ENCODE assay signal across 22 cellular contexts in genomic region chr12:52515319-52515646, GRCh38. TPM values are rescaled to one million over a fixed set of nuclear protein-coding genes. Genes with fewer than 3 reads are reported as not detected.
DNase-seq lines count a peak whose midpoint lies in the region; ATAC-seq, FAIRE-seq and TF ChIP-seq lines count a peak whose summit lies in the region.
"Had no signal": no experiment of that assay in that cellular context is flagged by ENCODE, and none has a peak within 500 bp of the region (broad histone marks: within the 10 kb centered on the region; RNA-seq: fewer than 3 reads in every experiment).

No MANE protein-coding gene starts in this region.

- no peak overlapping the region for H2BK5ac ChIP-seq in neuronal stem cell (ENCODE audit: low read length)

- H3K4ac ChIP-seq in neuronal stem cell (ENCODE audit: low read length), result no peak overlapping the region

- H3K4me1 ChIP-seq in adipocyte (ENCODE audit: control insufficient read depth, insufficient read depth, low read length) (peaks cover 30% of the 10 kb centered on the region), esophagus (ENCODE audit: control insufficient read depth in 2 of 2, insufficient read depth in 2 of 2, low read length in 1 of 2) (peaks cover 0 to 7% of the 10 kb centered on the region in 2 donors), neuronal stem cell (ENCODE audit: control insufficient read depth in 2 of 2, insufficient read depth in 1 of 2, low read depth in 1 of 2, low read length in 2 of 2) (no peaks in the 10 kb centered on the region), vagina (peaks cover 12% of the 10 kb centered on the region), HAP-1 (no peaks in the 10 kb centered on the region)
- H3K4me1 ChIP-seq: A549 had no signal

- H4K91ac ChIP-seq in neuronal stem cell (ENCODE audit: low read depth, low read length, poor library complexity), result no peak overlapping the region

- no peaks in the 10 kb centered on the region for H3K36me3 ChIP-seq in adipocyte (ENCODE audit: control insufficient read depth, insufficient read depth, low read length, severe bottlenecking)
- H3K36me3 ChIP-seq in esophagus (ENCODE audit: control insufficient read depth in 2 of 2, insufficient read depth in 2 of 2, low read length in 1 of 2), result peaks cover 0 to 15% of the 10 kb centered on the region in 2 donors
- no peaks in the 10 kb centered on the region for H3K36me3 ChIP-seq in neuronal stem cell (replicated peaks in 1 of 2; ENCODE audit: control insufficient read depth in 2 of 2, insufficient read depth in 2 of 2, low read length in 2 of 2)
- H3K36me3 ChIP-seq in vagina, result no peaks in the 10 kb centered on the region
- H3K36me3 ChIP-seq in HAP-1 (replicated peaks), result no peaks in the 10 kb centered on the region

- DNase-seq in adipocyte (ENCODE audit: low read depth) (no peak), neuronal stem cell (ENCODE audit: low spot score) (no peak), vagina (ENCODE audit: extremely low spot score in 2 of 2) (peak in 1 of 2 donors; percentile 79), urothelium cell line (ENCODE audit: low spot score) (no peak), HAP-1 (ENCODE audit: low spot score in 2 of 2) (no peak)
- DNase-seq: CD4-positive, CD25-positive, alpha-beta regulatory T cell; DMS79; NCI-H1092 treated with DMSO at 0.1 percent for 48 hours; NCI-H1436 treated with DMSO at 0.1 percent for 48 hours; NCI-H2029; NCI-H345; NCI-H524; NCI-H774; NK-92 treated with Interleukin-12 subunit alpha and Interleukin-12 subunit beta, amount 100 ng/mL, for 24 hours had no signal

- TF ChIP-seq POLR2A in vagina (IDR thresholded peaks at IDR 0.05), result no peak

- peaks cover 12% of the 10 kb centered on the region for H3K9me3 ChIP-seq in adipocyte (ENCODE audit: control insufficient read depth, low read length)
- no peaks in the 10 kb centered on the region for H3K9me3 ChIP-seq in esophagus (ENCODE audit: control insufficient read depth in 2 of 2, insufficient read depth in 1 of 2, low read depth in 1 of 2, low read length in 1 of 2)
- H3K9me3 ChIP-seq in neuronal stem cell (replicated peaks in 1 of 2; ENCODE audit: control insufficient read depth in 2 of 2, insufficient read depth in 1 of 2, low read depth in 1 of 2, low read length in 2 of 2), result no peaks in the 10 kb centered on the region
- no peaks in the 10 kb centered on the region for H3K9me3 ChIP-seq in vagina
- H3K9me3 ChIP-seq in HAP-1, result peaks cover 5% of the 10 kb centered on the region; the same call in 1 of the 2 replicates

- no peak overlapping the region for H2BK120ac ChIP-seq in neuronal stem cell (ENCODE audit: low read depth, low read length)

- peaks cover 31% of the 10 kb centered on the region for H3K27me3 ChIP-seq in adipocyte (replicated peaks; ENCODE audit: control insufficient read depth, insufficient read depth, low read length)
- H3K27me3 ChIP-seq in esophagus (ENCODE audit: control insufficient read depth in 1 of 2, insufficient read depth in 2 of 2, low read length in 2 of 2), result no peaks in the 10 kb centered on the region
- no peaks in the 10 kb centered on the region for H3K27me3 ChIP-seq in neuronal stem cell (ENCODE audit: control insufficient read depth in 3 of 3, insufficient read depth in 3 of 3, low read depth in 1 of 3, low read length in 3 of 3)
- H3K27me3 ChIP-seq in vagina, result no peaks in the 10 kb centered on the region
- H3K27me3 ChIP-seq in HAP-1 (ENCODE audit: low read depth), result peaks cover 13% of the 10 kb centered on the region

- in situ Hi-C loops in HAP-1 (cut with MboI; ENCODE audit: low sequenced_read_pairs), result no loop called here

- no peaks in the 10 kb centered on the region for H3K79me1 ChIP-seq in neuronal stem cell (ENCODE audit: low read depth, low read length)

- no peak for FAIRE-seq in urothelium cell line (lab: Jason Lieb, UNC)
- FAIRE-seq: A549, GM19239, H1, K562 had no signal

- peak overlapping the region; percentile 55 for H3K9ac ChIP-seq in adipocyte (ENCODE audit: low read length)
- H3K9ac ChIP-seq in neuronal stem cell (ENCODE audit: low read depth, low read length, poor library complexity), result no peak overlapping the region

- TF ChIP-seq CTCF in vagina (IDR thresholded peaks at IDR 0.05), result no peak

- peak overlapping the region; percentile 19 for H2AK5ac ChIP-seq in neuronal stem cell (ENCODE audit: low read depth, low read length)

- H3K27ac ChIP-seq in esophagus (ENCODE audit: low read depth in 2 of 2, low read length in 1 of 2) (peak overlapping the region; percentile 37 to 54), neuronal stem cell (replicated peaks; ENCODE audit: low read length) (no peak overlapping the region), vagina (peak overlapping the region; percentile 11)
- H3K27ac ChIP-seq: A549 had no signal

- H3K4me3 ChIP-seq in adipocyte (ENCODE audit: low read length), result peak overlapping the region; percentile 55
- no peak overlapping the region for H3K4me3 ChIP-seq in esophagus (ENCODE audit: low read depth in 1 of 2, low read length in 2 of 2)
- no peak overlapping the region for H3K4me3 ChIP-seq in neuronal stem cell (ENCODE audit: low read length in 2 of 2)
- H3K4me3 ChIP-seq in vagina, result peak overlapping the region in 1 of 2 donors; percentile 42
- H3K4me3 ChIP-seq in HAP-1, result no peak overlapping the region
- H3K4me3 ChIP-seq: A549, K562 had no signal

- intact Hi-C loops in vagina (cut with DNase I), result no loop called here

- no peak overlapping the region for H2BK12ac ChIP-seq in neuronal stem cell (ENCODE audit: low read length)

- 51 to 73% methylated on average over 1 of the region's 1 CpG for WGBS in esophagus, 2 donors
- WGBS in neuronal stem cell (ENCODE audit: extremely low coverage in 2 of 2, insufficient read length in 2 of 2, insufficient replicate concordance in 1 of 2), 2 donors, result no CpG with 5 or more reads among the region's 1 CpG

- no peak overlapping the region for H2AFZ ChIP-seq in neuronal stem cell (ENCODE audit: low read length)

- H3K18ac ChIP-seq in neuronal stem cell (ENCODE audit: low read length), result no peak overlapping the region

- H3K4me2 ChIP-seq in neuronal stem cell (ENCODE audit: insufficient read depth, low read length, poor library complexity, severe bottlenecking), result no peak overlapping the region
- H3K4me2 ChIP-seq: A549 had no signal

- H2BK15ac ChIP-seq in neuronal stem cell (ENCODE audit: low read length), result no peak overlapping the region

- H3K23ac ChIP-seq in neuronal stem cell (ENCODE audit: low read depth, low read length, poor library complexity), result no peak overlapping the region

- no peak for ATAC-seq in HG02610 (IDR thresholded peaks at IDR 0.05; ENCODE audit: unreplicated experiment)
- ATAC-seq: A549, K562, SK-N-SH treated with all-trans-retinoic acid at 6 μM for 48 hours had no signal

- no peak overlapping the region for H4K8ac ChIP-seq in neuronal stem cell (ENCODE audit: low read depth, low read length)

- H3K14ac ChIP-seq in neuronal stem cell (ENCODE audit: low read length), result no peak overlapping the region

RNA-seq across cellular contexts. Expression of gene KRT5, which starts 4.9 kb away (rescaled TPM):
- polyA plus RNA-seq in esophagus, result 1,000 to 10,000 TPM; 3,653 to 6,695 TPM
- polyA plus RNA-seq in neuronal stem cell (2013, experiment 1 of 2), result not detected
- polyA plus RNA-seq in neuronal stem cell (2013, experiment 2 of 2), result not detected
- 4,247 TPM for total RNA-seq in vagina
- total RNA-seq: CD4-positive, CD25-positive, alpha-beta regulatory T cell; H1; K562 had no signal
- polyA plus RNA-seq: BJ; CD4-positive, CD25-positive, alpha-beta regulatory T cell had no signal

RNA-seq across cellular contexts. Expression of gene KRT6A, which starts 22.2 kb away (rescaled TPM):
- polyA plus RNA-seq in esophagus, result 1,000 to 10,000 TPM in 1 of 2 donors, 100 to 1,000 TPM in 1; 945 to 7,628 TPM
- polyA plus RNA-seq in neuronal stem cell (2013, experiment 1 of 2), result not detected
- not detected for polyA plus RNA-seq in neuronal stem cell (2013, experiment 2 of 2)
- total RNA-seq in vagina, result 7,258 TPM
- total RNA-seq: CD4-positive, CD25-positive, alpha-beta regulatory T cell; H1; K562 had no signal
- polyA plus RNA-seq: BJ; CD4-positive, CD25-positive, alpha-beta regulatory T cell had no signal

RNA-seq across cellular contexts. Expression of gene KRT71, which starts 37.7 kb away (rescaled TPM):
- not detected for polyA plus RNA-seq in esophagus
- not detected for polyA plus RNA-seq in neuronal stem cell (2013, experiment 1 of 2)
- polyA plus RNA-seq in neuronal stem cell (2013, experiment 2 of 2), result not detected
- not detected for total RNA-seq in vagina
- total RNA-seq: CD4-positive, CD25-positive, alpha-beta regulatory T cell; H1; K562 had no signal
- polyA plus RNA-seq: A549; BJ; CD4-positive, CD25-positive, alpha-beta regulatory T cell; H1; K562 had no signal

RNA-seq across cellular contexts. Expression of gene KRT6C, which starts 41.7 kb away (rescaled TPM):
- 100 to 1,000 TPM; 229 to 427 TPM for polyA plus RNA-seq in esophagus
- polyA plus RNA-seq in neuronal stem cell (2013, experiment 1 of 2), result not detected
- polyA plus RNA-seq in neuronal stem cell (2013, experiment 2 of 2), result not detected
- total RNA-seq in vagina, result 257 TPM
- total RNA-seq: CD4-positive, CD25-positive, alpha-beta regulatory T cell; H1; K562 had no signal
- polyA plus RNA-seq: A549; BJ; CD4-positive, CD25-positive, alpha-beta regulatory T cell; H1; K562 had no signal

RNA-seq across cellular contexts. Expression of gene KRT74, which starts 58.4 kb away (rescaled TPM):
- under 1 TPM; 0.07 to 0.24 TPM for polyA plus RNA-seq in esophagus
- not detected for polyA plus RNA-seq in neuronal stem cell (2013, experiment 1 of 2)
- polyA plus RNA-seq in neuronal stem cell (2013, experiment 2 of 2), result not detected
- not detected for total RNA-seq in vagina
- total RNA-seq: CD4-positive, CD25-positive, alpha-beta regulatory T cell; H1; K562 had no signal
- polyA plus RNA-seq: A549; BJ; CD4-positive, CD25-positive, alpha-beta regulatory T cell; H1; K562 had no signal
